ENCODE assay signal across 9 cellular contexts in genomic region chr2:29117636-29118303, GRCh38. TPM values are rescaled to one million over a fixed set of nuclear protein-coding genes. Genes with fewer than 3 reads are reported as not detected.
DNase-seq lines count a peak whose midpoint lies in the region; ATAC-seq and TF ChIP-seq lines count a peak whose summit lies in the region.
"Had no signal": no experiment of that assay in that cellular context is flagged by ENCODE, and none has a peak within 500 bp of the region (broad histone marks: within the 10 kb centered on the region; RNA-seq: fewer than 3 reads in every experiment).

No MANE protein-coding gene starts in this region.

- no peak overlapping the region for H2AFZ ChIP-seq in smooth muscle cell (ENCODE audit: low read depth)

- no peak overlapping the region for H3K9ac ChIP-seq in smooth muscle cell (ENCODE audit: low read depth)

- H3K36me3 ChIP-seq in smooth muscle cell (ENCODE audit: low read depth), result no peaks in the 10 kb centered on the region

- H3K4me2 ChIP-seq in smooth muscle cell, result peak overlapping the region; percentile 60

- peaks cover 9% of the 10 kb centered on the region for H3K4me1 ChIP-seq in smooth muscle cell (ENCODE audit: low read depth)

- peak overlapping the region; percentile 91 for H3K27ac Mint-ChIP-seq in activated CD4-positive, alpha-beta T cell treated with anti-CD3 and anti-CD28 coated beads, Interleukin-2, amount 10 ng/mL, durations not matched to agents 24 days and 14 days

- peaks cover 41% of the 10 kb centered on the region for H3K4me1 Mint-ChIP-seq in activated CD4-positive, alpha-beta T cell treated with anti-CD3 and anti-CD28 coated beads, Interleukin-2, amount 10 ng/mL, durations not matched to agents 24 days and 14 days

- no peak for DNase-seq in activated CD4-positive, alpha-beta T cell treated with anti-CD3 and anti-CD28 coated beads, Interleukin-2, amount 10 ng/mL, durations not matched to agents 24 days and 14 days
- DNase-seq in activated CD4-positive, alpha-beta T cell treated with anti-CD3 and anti-CD28 coated beads, Interleukin-2, amount 50 U/mL, for 48 hours, result no peak
- DNase-seq in fibroblast of the aortic adventitia (ENCODE audit: low read depth), result peak; percentile 75
- no peak for DNase-seq in smooth muscle cell (lab: John Stamatoyannopoulos, UW; ENCODE audit: unreplicated experiment)
- no peak for DNase-seq in NCI-H1436 (lab: John Stamatoyannopoulos, UW)
- DNase-seq: activated naive CD4-positive, alpha-beta T cell treated with anti-CD3 and anti-CD28 coated beads, Interleukin-2, amount 50 U/mL, for 16 hours had no signal

- peaks cover 61% of the 10 kb centered on the region for H3K79me2 ChIP-seq in smooth muscle cell (ENCODE audit: low read depth)

- no peaks in the 10 kb centered on the region for H3K9me3 ChIP-seq in smooth muscle cell (replicated peaks; ENCODE audit: low read depth)

- no peaks in the 10 kb centered on the region for H3K9me3 Mint-ChIP-seq in activated CD4-positive, alpha-beta T cell treated with anti-CD3 and anti-CD28 coated beads, Interleukin-2, amount 10 ng/mL, durations not matched to agents 24 days and 14 days

- intact Hi-C loops in activated CD4-positive, alpha-beta T cell treated with anti-CD3 and anti-CD28 coated beads, Interleukin-2, amount 10 ng/mL, durations not matched to agents 24 days and 14 days (cut with micrococcal nuclease), result loop anchor here (2.0 to 10.0 kb wide), 2 partner anchors 197 to 223 kb away; partner anchors contain the start of gene WDR43

- H3K4me3 ChIP-seq in fibroblast of the aortic adventitia (ENCODE audit: low read depth, low read length) (no peak overlapping the region), smooth muscle cell (no peak overlapping the region)

- ATAC-seq in SK-N-SH treated with all-trans-retinoic acid at 6 μM for 48 hours, result peak; percentile 29
- no peak for ATAC-seq in GM18517 (IDR thresholded peaks at IDR 0.05; ENCODE audit: unreplicated experiment)
- ATAC-seq in HG02970 (IDR thresholded peaks at IDR 0.05; ENCODE audit: low FRiP score, unreplicated experiment), result no peak

- H3K27ac ChIP-seq in smooth muscle cell (ENCODE audit: low read depth), result peak overlapping the region; percentile 81

- peaks cover 5% of the 10 kb centered on the region for H3K27me3 Mint-ChIP-seq in activated CD4-positive, alpha-beta T cell treated with anti-CD3 and anti-CD28 coated beads, Interleukin-2, amount 10 ng/mL, durations not matched to agents 24 days and 14 days

- peaks cover 22% of the 10 kb centered on the region for H3F3A ChIP-seq in smooth muscle cell (ENCODE audit: low read depth)

- 81% methylated on average over 2 of the region's 2 CpGs for WGBS in smooth muscle cell (ENCODE audit: low lambda C conversion rate)

- H3K4me3 Mint-ChIP-seq in activated CD4-positive, alpha-beta T cell treated with anti-CD3 and anti-CD28 coated beads, Interleukin-2, amount 10 ng/mL, durations not matched to agents 24 days and 14 days, result peak overlapping the region; percentile 85

- no peaks in the 10 kb centered on the region for H3K27me3 ChIP-seq in smooth muscle cell (ENCODE audit: low read depth)

- H4K20me1 ChIP-seq in smooth muscle cell (ENCODE audit: low read depth), result no peaks in the 10 kb centered on the region

- H3K36me3 Mint-ChIP-seq in activated CD4-positive, alpha-beta T cell treated with anti-CD3 and anti-CD28 coated beads, Interleukin-2, amount 10 ng/mL, durations not matched to agents 24 days and 14 days (ENCODE audit: low read depth), result peaks cover 26% of the 10 kb centered on the region

- no peak for TF ChIP-seq CTCF in fibroblast of the aortic adventitia (IDR thresholded peaks at IDR 0.05; ENCODE audit: insufficient read depth, low read length)
- no peak for TF ChIP-seq CTCF in smooth muscle cell (IDR thresholded peaks at IDR 0.05; ENCODE audit: borderline replicate concordance, insufficient read depth, poor library complexity, severe bottlenecking)

TF ChIP-seq in SK-N-SH treated with all-trans-retinoic acid at 6 μM for 48 hours, 23 proteins besides CTCF, POLR2A, EP300 and RAD21 (continues in another document):
- TF ChIP-seq CSRNP3 (CRISPR knock-in tag; IDR thresholded peaks at IDR 0.05), result no peak
- no peak for TF ChIP-seq BACH2 (CRISPR knock-in tag; IDR thresholded peaks at IDR 0.05; ENCODE audit: borderline replicate concordance)
- no peak for TF ChIP-seq PPARA (CRISPR knock-in tag; IDR thresholded peaks at IDR 0.05; ENCODE audit: borderline replicate concordance)
- no peak for TF ChIP-seq ZNF8 (CRISPR knock-in tag; IDR thresholded peaks at IDR 0.05)
- TF ChIP-seq CSDC2 (CRISPR knock-in tag; IDR thresholded peaks at IDR 0.05), result peak; percentile 74; the same call in 1 of the 2 replicates
- no peak for TF ChIP-seq ARNTL (CRISPR knock-in tag; IDR thresholded peaks at IDR 0.05; ENCODE audit: borderline replicate concordance, low read depth)
- no peak for TF ChIP-seq PATZ1 (CRISPR knock-in tag; IDR thresholded peaks at IDR 0.05; ENCODE audit: borderline replicate concordance)
- TF ChIP-seq TOX (CRISPR knock-in tag; IDR thresholded peaks at IDR 0.05; ENCODE audit: borderline replicate concordance), result no peak
- no peak for TF ChIP-seq TSHZ2 (CRISPR knock-in tag; IDR thresholded peaks at IDR 0.05)
- no peak for TF ChIP-seq RARB (CRISPR knock-in tag; IDR thresholded peaks at IDR 0.05)
- 0 out of 2 replicates have a peak, but pooled peaks have one; percentile 35 for TF ChIP-seq GLIS3 (CRISPR knock-in tag; IDR thresholded peaks at IDR 0.05)

RNA-seq across cellular contexts. Expression of gene CLIP4, which starts 2.6 kb away (rescaled TPM):
- 23.6 and 24.1 TPM in 2 replicates for total RNA-seq in activated CD4-positive, alpha-beta T cell treated with anti-CD3 and anti-CD28 coated beads, Interleukin-2, amount 10 ng/mL, durations not matched to agents 24 days and 14 days
- total RNA-seq in fibroblast of the aortic adventitia (ENCODE audit: low replicate concordance) (73.5 and 97.1 TPM in 2 replicates), smooth muscle cell (18.9 and 27.1 TPM in 2 replicates)
- polyA plus RNA-seq in smooth muscle cell, result 5.7 and 12.5 TPM in 2 replicates

RNA-seq across cellular contexts. Expression of gene PCARE, which starts 43.4 kb away (rescaled TPM):
- not detected in 2 replicates for total RNA-seq in activated CD4-positive, alpha-beta T cell treated with anti-CD3 and anti-CD28 coated beads, Interleukin-2, amount 10 ng/mL, durations not matched to agents 24 days and 14 days
- total RNA-seq in fibroblast of the aortic adventitia (ENCODE audit: low replicate concordance), result under 0.01 and 0.08 TPM in 2 replicates
- total RNA-seq in smooth muscle cell, result not detected in 2 replicates
- not detected in 2 replicates for polyA plus RNA-seq in smooth muscle cell
